In genomic region chr2:11375025-11375688, GRCh38 we compare ENCODE assay signal across 1 cellular context.
TF ChIP-seq lines count a peak whose summit lies in the region.

No MANE protein-coding gene starts in this region.

TF ChIP-seq in K562, 482 proteins besides CTCF, POLR2A, EP300 and RAD21:
- no peak for TF ChIP-seq ZBTB40 (IDR thresholded peaks at IDR 0.05)
- no peak for TF ChIP-seq ZBTB40 (CRISPR knock-in tag; IDR thresholded peaks at IDR 0.05)
- no peak for TF ChIP-seq KDM5B (IDR thresholded peaks at IDR 0.05; ENCODE audit: insufficient replicate concordance, low read depth, low read length)
- TF ChIP-seq NCOA1 (IDR thresholded peaks at IDR 0.05; ENCODE audit: low read depth) = no peak
- TF ChIP-seq SP2 (IDR thresholded peaks at IDR 0.05; ENCODE audit: extremely low read depth, low read depth, low read length, poor library complexity, severe bottlenecking) = no peak
- TF ChIP-seq RBM39 (optimal IDR thresholded peaks at IDR 0.05; ENCODE audit: low read depth, low read length) = no peak
- TF ChIP-seq KLF6 (CRISPR knock-in tag; IDR thresholded peaks at IDR 0.05; ENCODE audit: borderline replicate concordance) = no peak
- no peak for TF ChIP-seq LARP7 (IDR thresholded peaks at IDR 0.05)
- no peak for TF ChIP-seq TAF7 (tag; IDR thresholded peaks at IDR 0.05)
- no peak for TF ChIP-seq CXXC5 (CRISPR knock-in tag; IDR thresholded peaks at IDR 0.05)
- no peak for TF ChIP-seq GTF2E2 (tag; IDR thresholded peaks at IDR 0.05)
- TF ChIP-seq ZNF280B (CRISPR knock-in tag; IDR thresholded peaks at IDR 0.05) = no peak
